In the genomic region with DNA sequence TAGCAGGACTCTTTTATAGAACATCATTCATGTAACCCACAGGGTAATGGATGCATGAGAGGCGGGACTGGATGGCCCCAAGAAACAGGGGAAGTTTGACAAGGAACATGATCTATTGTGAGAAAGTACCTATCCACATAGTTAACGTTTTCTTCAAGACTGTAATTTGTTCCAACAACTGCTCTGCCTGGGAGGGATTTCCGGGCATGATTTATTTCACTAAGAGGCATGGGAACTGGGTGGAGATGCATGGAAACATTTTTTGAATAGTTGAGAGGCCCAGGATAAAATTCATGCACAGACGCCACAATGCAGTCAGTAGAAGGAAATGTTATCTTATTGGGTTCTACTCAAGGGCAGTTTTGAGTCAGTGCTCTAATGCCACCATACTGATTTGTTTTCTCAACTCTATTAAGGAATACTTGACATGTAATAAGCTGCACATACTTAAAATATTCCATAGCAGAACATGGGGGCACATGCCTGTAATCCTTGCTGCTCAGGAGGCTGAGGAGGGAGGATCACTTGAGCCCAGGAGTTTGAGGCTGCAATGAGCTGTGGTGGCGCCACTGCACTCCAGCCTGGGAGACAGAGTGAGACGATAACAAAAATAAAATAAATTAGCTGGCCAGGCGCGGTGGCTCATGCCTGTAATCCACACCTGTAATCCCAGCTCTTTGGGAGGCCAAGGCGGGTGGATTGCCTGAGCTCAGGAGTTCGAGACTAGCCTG, we compare ENCODE assay signal across 17 cellular contexts. TPM values are rescaled to one million over a fixed set of nuclear protein-coding genes. Genes with fewer than 3 reads are reported as not detected.
A peak's percentile ranks its signal among the peaks of the same experiment; 100 is the strongest.
DNase-seq lines count a peak whose midpoint lies in the region; ATAC-seq and TF ChIP-seq lines count a peak whose summit lies in the region.
"Had no signal": no experiment of that assay in that cellular context is flagged by ENCODE, and none has a peak within 500 bp of the region (broad histone marks: within the 10 kb centered on the region; RNA-seq: fewer than 3 reads in every experiment).

No MANE protein-coding gene starts in this region.

- H3K4me1 Mint-ChIP-seq in effector memory CD8-positive, alpha-beta T cell (ENCODE audit: low read depth in 2 of 2): no peaks in the 10 kb centered on the region

- H3K4me3 ChIP-seq in AG04450 (ENCODE audit: low read depth, low read length) (no peak overlapping the region), HEK293 (ENCODE audit: low read depth, low read length) (no peak overlapping the region), brain microvascular endothelial cell (ENCODE audit: low read depth, low read length) (no peak overlapping the region)
- H3K4me3 ChIP-seq: MG63 had no signal

- H3K27me3 Mint-ChIP-seq in effector memory CD8-positive, alpha-beta T cell: peaks cover 0 to 18% of the 10 kb centered on the region in 2 donors

- no peaks in the 10 kb centered on the region for H3K4me1 ChIP-seq in HEK293 (ENCODE audit: control insufficient read depth, insufficient read depth, low read length)

- H3K36me3 ChIP-seq in HEK293 (ENCODE audit: control insufficient read depth in 2 of 2, insufficient read depth in 1 of 2, low read length in 2 of 2): no peaks in the 10 kb centered on the region
- no peaks in the 10 kb centered on the region for H3K36me3 ChIP-seq in brain microvascular endothelial cell (replicated peaks)
- H3K36me3 ChIP-seq: MG63 had no signal

- DNase-seq in AG04450 (ENCODE audit: low read depth, low spot score) (peak; percentile 45), brain microvascular endothelial cell (peak; percentile 73), iris pigment epithelial cell (ENCODE audit: low read depth) (peak; percentile 94), OCI-M1 (lab: John Stamatoyannopoulos, UW) (no peak), midbrain (lab: John Stamatoyannopoulos, UW) (no peak), GM10248 (ENCODE audit: extremely low spot score) (no peak)
- no peak for DNase-seq in effector memory CD8-positive, alpha-beta T cell
- DNase-seq: activated CD8-positive, alpha-beta T cell treated with anti-CD3 and anti-CD28 coated beads for 36 hours; activated naive CD4-positive, alpha-beta T cell treated with Interleukin-2 at 50 U/mL for 16 hours; C1 segment of cervical spinal cord; MG63; posterior cingulate gyrus; stimulated activated CD4-positive, alpha-beta T cell treated with anti-CD3 and anti-CD28 coated beads, Interleukin-2, amount 100 ng/mL, for 48 hours; stimulated activated naive B cell treated with anti-CD40 and anti-IgM and Interleukin-4, amounts not matched to agents 10 μg/mL and 1 μg/mL and 100 μg/mL, for 72 hours; T-helper 9 cell had no signal

- H3K36me3 Mint-ChIP-seq in effector memory CD8-positive, alpha-beta T cell (ENCODE audit: insufficient read depth): peaks cover 4% of the 10 kb centered on the region
- H3K36me3 Mint-ChIP-seq: stimulated activated naive B cell treated with anti-CD40 and anti-IgM and Interleukin-4, amounts not matched to agents 10 μg/mL and 1 μg/mL and 100 μg/mL, for 72 hours had no signal

- in situ Hi-C loops in brain microvascular endothelial cell (cut with HindIII; ENCODE audit: low pct_ligation_motif_present, low sequenced_read_pairs): no loop called here

- H3K27me3 ChIP-seq in AG04450 (ENCODE audit: control insufficient read depth, insufficient read depth, low read length) (peaks cover 8% of the 10 kb centered on the region), brain microvascular endothelial cell (replicated peaks) (no peaks in the 10 kb centered on the region)

- no peak overlapping the region for H3K4me3 Mint-ChIP-seq in effector memory CD8-positive, alpha-beta T cell
- H3K4me3 Mint-ChIP-seq: activated CD8-positive, alpha-beta T cell treated with anti-CD3 and anti-CD28 coated beads for 36 hours; dendritic cell treated with granulocyte-macrophage colony-stimulating factor and Interleukin-4, amounts not matched to agents 40 ng/mL and 50 ng/mL, for 4 days; stimulated activated naive B cell treated with anti-CD40 and anti-IgM and Interleukin-4, amounts not matched to agents 10 μg/mL and 1 μg/mL and 100 μg/mL, for 72 hours had no signal

- H3K9me3 ChIP-seq in AG04450 (ENCODE audit: control insufficient read depth, insufficient read depth, low read length): no peaks in the 10 kb centered on the region; the same call in 1 of the 2 replicates
- no peaks in the 10 kb centered on the region for H3K9me3 ChIP-seq in HEK293 (ENCODE audit: control insufficient read depth, insufficient read depth, low read depth, low read length)

- no peak for ATAC-seq in effector memory CD8-positive, alpha-beta T cell (replicated peaks)
- ATAC-seq: activated CD8-positive, alpha-beta T cell treated with anti-CD3 and anti-CD28 coated beads for 36 hours had no signal

- CTCF ChIA-PET in AG04450 (lab: Charles Lee): interaction anchor here (0.7 to 0.9 kb wide), 2 partner anchors 35 to 331 kb away, joined by 3 read pairs; no protein-coding TSS in a partner anchor
- CTCF ChIA-PET in HEK293 (lab: Yijun Ruan, JAX): interaction anchor here (0.6 to 1.0 kb wide), 3 partner anchors 17 to 47 kb away, joined by 3 to 4 read pairs (median 3); no protein-coding TSS in a partner anchor
- CTCF ChIA-PET in GM10248 (lab: Yijun Ruan, JAX): interaction anchor here (0.8 to 2.0 kb wide), 6 partner anchors 8 to 111 kb away, joined by 3 to 8 read pairs (median 4); partner anchors contain the start of gene ATG4D

- TF ChIP-seq CTCF in AG04450 (IDR thresholded peaks at IDR 0.05; ENCODE audit: low read depth, low read length): no peak
- no peak for TF ChIP-seq CTCF in HEK293 (tag by site-specific recombination; IDR thresholded peaks at IDR 0.05)
- TF ChIP-seq CTCF in brain microvascular endothelial cell (IDR thresholded peaks at IDR 0.05; ENCODE audit: low read depth, low read length, missing control alignments): no peak
- no peak for TF ChIP-seq CTCF in GM10248 (IDR thresholded peaks at IDR 0.05; ENCODE audit: control extremely low read depth, extremely low read depth, low read depth, missing control alignments)

- H3K27ac ChIP-seq in AG04450 (ENCODE audit: low read depth, low read length) (peak overlapping the region; percentile 68), HEK293 (ENCODE audit: extremely low read depth, low read depth, low read length) (no peak overlapping the region), brain microvascular endothelial cell (peak overlapping the region; percentile 56)

- peak overlapping the region in 1 of 2 donors; percentile 55 for H3K27ac Mint-ChIP-seq in effector memory CD8-positive, alpha-beta T cell
- H3K27ac Mint-ChIP-seq: activated CD8-positive, alpha-beta T cell treated with anti-CD3 and anti-CD28 coated beads for 36 hours; dendritic cell treated with granulocyte-macrophage colony-stimulating factor and Interleukin-4, amounts not matched to agents 40 ng/mL and 50 ng/mL, for 4 days; stimulated activated naive B cell treated with anti-CD40 and anti-IgM and Interleukin-4, amounts not matched to agents 10 μg/mL and 1 μg/mL and 100 μg/mL, for 72 hours had no signal

- POLR2A ChIA-PET in AG04450 (lab: Yijun Ruan, JAX) (no interaction called here), HEK293 (lab: Yijun Ruan, JAX) (interaction anchor here (1.7 kb wide), 1 partner anchor 10 kb away, joined by 6 read pairs; the partner anchor contains the start of gene ATG4D), GM10248 (lab: Yijun Ruan, JAX) (no interaction called here)

- H3K9me3 Mint-ChIP-seq in effector memory CD8-positive, alpha-beta T cell: no peaks in the 10 kb centered on the region
- H3K9me3 Mint-ChIP-seq: dendritic cell treated with granulocyte-macrophage colony-stimulating factor and Interleukin-4, amounts not matched to agents 40 ng/mL and 50 ng/mL, for 4 days had no signal

TF ChIP-seq in HEK293, 187 proteins besides CTCF, POLR2A, EP300 and RAD21 (continues in another document):
- TF ChIP-seq SP7 (tag by site-specific recombination; IDR thresholded peaks at IDR 0.05) (peak; percentile 96), OVOL3 (tag by site-specific recombination; IDR thresholded peaks at IDR 0.05) (no peak), ZNF692 (tag by site-specific recombination; IDR thresholded peaks at IDR 0.05) (no peak), ZNF366 (tag by site-specific recombination; conservative IDR thresholded peaks at IDR 0.05) (no peak), ZNF274 (IDR thresholded peaks at IDR 0.05; ENCODE audit: low read length) (no peak), ZNF274 (tag by site-specific recombination; IDR thresholded peaks at IDR 0.05; ENCODE audit: borderline replicate concordance) (no peak), ZNF24 (tag by site-specific recombination; IDR thresholded peaks at IDR 0.05) (no peak), ZNF37A (tag by site-specific recombination; IDR thresholded peaks at IDR 0.05) (no peak), ZBTB20 (tag by site-specific recombination; IDR thresholded peaks at IDR 0.05) (no peak), KLF8 (tag by site-specific recombination; IDR thresholded peaks at IDR 0.05) (no peak)

RNA-seq across cellular contexts. Expression of gene ATG4D, which starts 9.9 kb away (rescaled TPM):
- polyA plus RNA-seq in AG04450 (2011; rRNA removed): 4.6 and 8.7 TPM in 2 replicates
- polyA minus RNA-seq in AG04450 (2011; rRNA and poly(A)+ RNA removed): 7.3 and 10.6 TPM in 2 replicates

RNA-seq across cellular contexts. Expression of gene S1PR5, which starts 16.6 kb away (rescaled TPM):
- polyA plus RNA-seq in AG04450 (2011; rRNA removed): 0.10 and 0.11 TPM in 2 replicates
- polyA minus RNA-seq in AG04450 (2011; rRNA and poly(A)+ RNA removed): not detected in 2 replicates

RNA-seq across cellular contexts. Expression of gene KEAP1, which starts 30.7 kb away (rescaled TPM):
- polyA plus RNA-seq in AG04450 (2011; rRNA removed): 46.7 and 64.3 TPM in 2 replicates
- polyA minus RNA-seq in AG04450 (2011; rRNA and poly(A)+ RNA removed): 89.5 and 127 TPM in 2 replicates

RNA-seq across cellular contexts. Expression of gene KRI1, which starts 32.0 kb away (rescaled TPM):
- 11.1 and 11.3 TPM in 2 replicates for polyA plus RNA-seq in AG04450 (2011; rRNA removed)
- polyA minus RNA-seq in AG04450 (2011; rRNA and poly(A)+ RNA removed): 9.8 and 11.7 TPM in 2 replicates

RNA-seq across cellular contexts. Expression of gene CDKN2D, which starts 35.0 kb away (rescaled TPM):
- polyA plus RNA-seq in AG04450 (2011; rRNA removed): 3.9 and 4.3 TPM in 2 replicates
- 2.0 and 2.1 TPM in 2 replicates for polyA minus RNA-seq in AG04450 (2011; rRNA and poly(A)+ RNA removed)

Comparison
In these comparisons a context has a peak if more than half of its experiments do, and no peak if none do; other contexts are left out.
1. DNase-seq: peak in AG04450 (single experiment), brain microvascular endothelial cell (single experiment) and iris pigment epithelial cell (single experiment); none in OCI-M1 (single experiment), effector memory CD8-positive, alpha-beta T cell (0 of 3), midbrain (single experiment) and GM10248 (single experiment).